In the genomic region with DNA sequence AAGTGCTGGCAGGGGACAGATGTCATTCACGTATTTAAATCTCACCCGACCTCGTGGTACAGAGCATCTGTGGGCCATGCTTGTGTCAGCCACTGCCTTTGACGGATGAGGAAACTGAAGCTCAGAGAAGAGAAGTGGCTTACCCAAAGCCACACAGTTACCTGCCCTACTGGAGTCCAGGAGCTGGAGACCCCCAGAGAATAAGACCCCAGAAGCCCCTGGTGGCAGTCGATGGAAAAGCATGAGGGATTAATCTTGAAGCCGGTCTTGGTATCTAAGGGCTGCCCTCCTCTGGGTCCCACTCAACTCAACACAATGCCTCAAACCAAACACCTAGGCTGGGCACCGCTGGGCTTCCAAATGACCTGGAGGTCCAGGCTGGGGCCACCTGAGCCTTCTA, we compare ENCODE assay signal across 16 cellular contexts.
DNase-seq lines count a peak whose midpoint lies in the region; ATAC-seq and TF ChIP-seq lines count a peak whose summit lies in the region.
"Had no signal": no experiment of that assay in that cellular context is flagged by ENCODE, and none has a peak within 500 bp of the region (broad histone marks: within the 10 kb centered on the region; RNA-seq: fewer than 3 reads in every experiment).

No MANE protein-coding gene starts in this region.

- H3K4me3 ChIP-seq in A673 (ENCODE audit: low read depth, low read length, poor library complexity, severe bottlenecking) (no peak overlapping the region), GM12875 (ENCODE audit: low read depth, low read length) (no peak overlapping the region), fibroblast of the aortic adventitia (ENCODE audit: low read depth, low read length) (no peak overlapping the region), Peyer's patch (no peak overlapping the region)
- H3K4me3 ChIP-seq: ascending aorta had no signal

- H3K36me3 ChIP-seq in A673 (ENCODE audit: insufficient read depth, low read length, poor library complexity, severe bottlenecking), result no peaks in the 10 kb centered on the region
- H3K36me3 ChIP-seq in Peyer's patch, result no peaks in the 10 kb centered on the region
- H3K36me3 ChIP-seq: ascending aorta had no signal

- TF ChIP-seq CTCF in A673 (conservative IDR thresholded peaks at IDR 0.05; ENCODE audit: low read depth, low read length), result peak; percentile 44; the same call in 1 of the 2 replicates
- TF ChIP-seq CTCF in GM12875 (IDR thresholded peaks at IDR 0.05; ENCODE audit: borderline replicate concordance, insufficient read depth, low read depth, low read length), result 0 out of 2 replicates have a peak, but pooled peaks have one; percentile 14
- TF ChIP-seq CTCF in fibroblast of the aortic adventitia (IDR thresholded peaks at IDR 0.05; ENCODE audit: insufficient read depth, low read length), result peak; percentile 27
- no peak for TF ChIP-seq CTCF in Peyer's patch (IDR thresholded peaks at IDR 0.05)

- no peak overlapping the region for H3K27ac ChIP-seq in A673 (ENCODE audit: low read depth, low read length, poor library complexity, severe bottlenecking)
- H3K27ac ChIP-seq in Peyer's patch, result no peak overlapping the region
- H3K27ac ChIP-seq: ascending aorta had no signal

- BruUV-seq in A673 (replicated peaks; lab: Mats Ljungman, UMichigan), result no TSS peak

- ATAC-seq in HG03469 (IDR thresholded peaks at IDR 0.05; ENCODE audit: unreplicated experiment), result no peak
- ATAC-seq: left colon; stimulated activated naive CD8-positive, alpha-beta T cell treated with anti-CD3 and anti-CD28 coated beads, Interleukin-15, Interleukin-2, amounts not matched to agents 100 U/mL and 50 U/mL, for 24 hours had no signal

- CTCF ChIA-PET in A673 (lab: Charles Lee), result no interaction called here

- intact Hi-C loops in A673 (cut with micrococcal nuclease; ENCODE audit: unreplicated experiment), result no loop called here

- H3K9me3 ChIP-seq in A673 (ENCODE audit: low read depth, low read length, poor library complexity, severe bottlenecking) (no peaks in the 10 kb centered on the region), Peyer's patch (no peaks in the 10 kb centered on the region)
- H3K9me3 ChIP-seq: ascending aorta had no signal

- H3K27me3 ChIP-seq in A673 (replicated peaks; ENCODE audit: insufficient read depth, low read depth, low read length, poor library complexity) (peaks cover 8% of the 10 kb centered on the region), Peyer's patch (no peaks in the 10 kb centered on the region)

- H3K4me1 ChIP-seq in A673 (ENCODE audit: insufficient read depth, low read length, poor library complexity, severe bottlenecking), result no peaks in the 10 kb centered on the region
- H3K4me1 ChIP-seq in Peyer's patch, result no peaks in the 10 kb centered on the region
- H3K4me1 ChIP-seq: ascending aorta had no signal

- TF ChIP-seq POLR2A in Peyer's patch (IDR thresholded peaks at IDR 0.05), result no peak

- POLR2A ChIA-PET in A673 (lab: Charles Lee; ENCODE audit: low non-redundant PET), result no interaction called here

- in situ Hi-C loops in SK-MEL-5 (cut with HindIII; ENCODE audit: low pct_unique_long_range_greater_than_20kb, low sequenced_read_pairs), result no loop called here

- no peak for DNase-seq in A673 (ENCODE audit: low spot score)
- peak; percentile 10 for DNase-seq in SK-MEL-5 (ENCODE audit: low read depth, low spot score)
- DNase-seq in fibroblast of the aortic adventitia (ENCODE audit: low read depth), result no peak
- no peak for DNase-seq in Peyer's patch
- DNase-seq in NCI-H187 treated with DMSO at 0.1 percent for 48 hours (lab: John Stamatoyannopoulos, UW), result no peak
- DNase-seq in hepatic stellate cell (ENCODE audit: low spot score), result no peak
- DNase-seq: activated effector memory CD4-positive, alpha-beta T cell treated with anti-CD3 and anti-CD28 coated beads, Interleukin-2, amount 50 U/mL, for 16 hours; GDM1; left colon; NCI-H1694; NCI-H510A; posterior cingulate gyrus; stimulated activated naive CD8-positive, alpha-beta T cell treated with anti-CD3 and anti-CD28 coated beads, Interleukin-15, Interleukin-2, amounts not matched to agents 100 U/mL and 50 U/mL, for 24 hours had no signal

Comparison
In these comparisons a context has a peak if more than half of its experiments do, and no peak if none do; other contexts are left out.
1. CTCF ChIP-seq: peak in A673 (single experiment), GM12875 (single experiment) and fibroblast of the aortic adventitia (single experiment); none in Peyer's patch (0 of 6).